ENCODE assay signal across 8 cellular contexts in the genomic region with DNA sequence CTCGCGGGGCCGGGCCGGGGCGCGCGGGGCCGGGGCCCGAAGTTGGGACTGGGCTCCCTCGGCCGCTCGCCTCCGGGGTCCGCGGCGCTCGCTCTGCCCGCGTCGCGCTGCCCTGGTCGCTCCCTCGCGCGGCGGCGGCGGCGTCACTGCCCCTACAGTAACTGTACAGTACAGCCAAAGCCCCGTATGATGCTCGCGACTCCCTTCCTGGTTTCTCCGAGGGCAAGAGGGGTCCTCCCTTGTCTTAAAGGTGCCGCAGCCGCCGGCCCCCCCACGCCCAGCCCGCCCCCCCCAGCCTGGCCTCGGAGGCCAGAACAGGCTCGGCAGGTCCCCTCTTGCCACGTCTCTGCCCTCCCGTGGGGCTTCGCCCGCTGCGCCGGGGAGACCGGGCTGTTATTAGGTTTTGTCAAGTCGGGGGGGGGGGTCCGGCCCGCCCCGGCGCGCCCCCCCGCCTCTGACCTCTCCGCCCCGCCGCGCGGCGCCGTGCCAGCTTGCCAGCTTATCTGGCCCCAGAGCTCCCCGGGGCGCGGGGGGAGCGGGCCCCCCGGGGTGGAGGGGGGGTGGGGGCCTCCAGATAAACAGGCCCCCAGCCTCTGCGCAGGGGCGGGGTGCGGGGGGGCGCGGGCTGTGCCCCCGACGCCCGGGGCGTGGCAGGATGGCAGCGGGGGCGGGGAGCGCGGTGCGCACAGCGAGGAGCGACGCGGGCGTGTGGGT. TPM values are rescaled to one million over a fixed set of nuclear protein-coding genes. Genes with fewer than 3 reads are reported as not detected.
DNase-seq lines count a peak whose midpoint lies in the region; ATAC-seq, FAIRE-seq and TF ChIP-seq lines count a peak whose summit lies in the region.

A gene (minus strand): TSS at position 218 of the 714 bp plus-strand sequence. CDS start 11,667 bp downstream, outside the sequence.

- peak within 1 kb of the TSS; percentile 12 for H2AFZ ChIP-seq in keratinocyte (ENCODE audit: control insufficient read depth, low read length)

- peaks cover 33% of the 10 kb centered on the region for H3K79me2 ChIP-seq in keratinocyte (ENCODE audit: control insufficient read depth, insufficient read depth, low read length)

- H4K20me1 ChIP-seq in keratinocyte (ENCODE audit: control insufficient read depth, extremely low read depth, insufficient read depth, low read length): peaks cover 25% of the 10 kb centered on the region

- H3K4me1 Mint-ChIP-seq in central memory CD8-positive, alpha-beta T cell: peaks cover 24% of the 10 kb centered on the region

- H3K27ac Mint-ChIP-seq in central memory CD8-positive, alpha-beta T cell (ENCODE audit: low read depth): peak within 1 kb of the TSS; percentile 64

- ATAC-seq in central memory CD8-positive, alpha-beta T cell (replicated peaks; ENCODE audit: extremely low read depth, poor library complexity, severe bottlenecking): peak; percentile 48
- ATAC-seq in GM18498 (IDR thresholded peaks at IDR 0.05; ENCODE audit: unreplicated experiment): no peak

- H3K27ac ChIP-seq in keratinocyte (ENCODE audit: control insufficient read depth, insufficient read depth, low read length): peak within 1 kb of the TSS; percentile 20

- H3K36me3 Mint-ChIP-seq in central memory CD8-positive, alpha-beta T cell (ENCODE audit: insufficient read depth): peaks cover 23% of the 10 kb centered on the region

- peak within 1 kb of the TSS; percentile 56 to 93 (median 78) for H3K4me3 ChIP-seq in keratinocyte (ENCODE audit: control insufficient read depth in 2 of 3, extremely low read depth in 1 of 3, insufficient read depth in 2 of 3, low read depth in 1 of 3, low read length in 3 of 3)

- no peaks in the 10 kb centered on the region for H3K9me3 ChIP-seq in keratinocyte (ENCODE audit: control insufficient read depth, low read depth, low read length)

- no peaks in the 10 kb centered on the region for H3K27me3 Mint-ChIP-seq in central memory CD8-positive, alpha-beta T cell

- peak within 1 kb of the TSS; percentile 66 for H3K9ac ChIP-seq in keratinocyte (ENCODE audit: control insufficient read depth, extremely low read depth, insufficient read depth, low read length)

- no peak for FAIRE-seq in keratinocyte (lab: Jason Lieb, UNC)

- DNase-seq in NCI-H2171 treated with DMSO at 0.1 percent for 48 hours (lab: John Stamatoyannopoulos, UW) (peak; percentile 72), NCI-H2171 (lab: John Stamatoyannopoulos, UW) (no peak), NCI-H345 treated with DMSO at 0.1 percent for 48 hours (lab: John Stamatoyannopoulos, UW; ENCODE audit: unreplicated experiment) (peak; percentile 21), keratinocyte (ENCODE audit: low read depth, low spot score) (no peak)
- peak; percentile 75 for DNase-seq in activated CD4-positive, CD25-positive, alpha-beta regulatory T cell treated with anti-CD3 and anti-CD28 coated beads, Interleukin-2, amount 50 U/mL, for 72 hours
- peak in 1 of 2 donors; percentile 69 for DNase-seq in central memory CD8-positive, alpha-beta T cell (ENCODE audit: low spot score in 2 of 2)
- peak; percentile 67 for DNase-seq in stimulated activated CD4-positive, alpha-beta T cell treated with anti-CD3 and anti-CD28 coated beads, Interleukin-12 subunit alpha, Interleukin-12 subunit beta, amount 100 ng/mL, for 4 hours

- dilution Hi-C loops in keratinocyte (cut with MboI; ENCODE audit: extremely low pct_ligation_motif_present, low sequenced_read_pairs): no loop called here

- no peaks in the 10 kb centered on the region for H3K9me3 Mint-ChIP-seq in central memory CD8-positive, alpha-beta T cell

- peaks cover 5 to 16% of the 10 kb centered on the region in 2 experiments for H3K36me3 ChIP-seq in keratinocyte (ENCODE audit: control insufficient read depth in 2 of 2, extremely low read depth in 1 of 2, insufficient read depth in 2 of 2, low read length in 2 of 2)

- no peaks in the 10 kb centered on the region for H3K27me3 ChIP-seq in keratinocyte (ENCODE audit: control insufficient read depth, extremely low read depth, insufficient read depth, low read length)

- H3K4me1 ChIP-seq in keratinocyte (ENCODE audit: control insufficient read depth, extremely low read depth, insufficient read depth, low read length): peaks cover 26% of the 10 kb centered on the region

- peak within 1 kb of the TSS; percentile 37 for H3K4me2 ChIP-seq in keratinocyte (ENCODE audit: control insufficient read depth, extremely low read depth, insufficient read depth, low read depth, low read length)

- no peaks in the 10 kb centered on the region for H3K9me1 ChIP-seq in keratinocyte (ENCODE audit: control insufficient read depth, extremely low read depth, insufficient read depth, low read length)

- peak within 1 kb of the TSS; percentile 83 for H3K4me3 Mint-ChIP-seq in central memory CD8-positive, alpha-beta T cell

- no peak for TF ChIP-seq CTCF in keratinocyte (optimal IDR thresholded peaks at IDR 0.05 in 1 of 3, IDR thresholded peaks at IDR 0.05 in 1 of 3, conservative IDR thresholded peaks at IDR 0.05 in 1 of 3; ENCODE audit: extremely low read depth in 1 of 3, insufficient read depth in 2 of 3, low read length in 3 of 3)

RNA-seq across cellular contexts. Expression of the gene that starts here (rescaled TPM):
- polyA plus RNA-seq in keratinocyte: 3.7 to 9.8 TPM (median 7.2 TPM) in 3 replicates
- polyA plus RNA-seq in keratinocyte (2011; ENCODE audit: low read depth): 18.6 TPM
- polyA plus RNA-seq in keratinocyte (2011; cell fraction: cytosol; rRNA removed): 4.8 and 14.2 TPM in 2 replicates
- polyA plus RNA-seq in keratinocyte (2011; cell fraction: nucleus; rRNA removed): 15.6 and 25.3 TPM in 2 replicates
- 23.6 and 24.7 TPM in 2 replicates for polyA plus RNA-seq in keratinocyte (2012; ENCODE audit: low replicate concordance)
- 5.2 to 12.8 TPM (median 7.7 TPM) in 3 replicates for polyA minus RNA-seq in keratinocyte
- polyA minus RNA-seq in keratinocyte (2011; cell fraction: cytosol; rRNA and poly(A)+ RNA removed): 60.4 TPM
- polyA minus RNA-seq in keratinocyte (2011; cell fraction: nucleus; rRNA and poly(A)+ RNA removed): 35.8 and 46.1 TPM in 2 replicates

Comparison
In these comparisons a context has a peak if more than half of its experiments do, and no peak if none do; other contexts are left out.
1. DNase-seq: peak in NCI-H2171 treated with DMSO at 0.1 percent for 48 hours (single experiment), NCI-H345 treated with DMSO at 0.1 percent for 48 hours (single experiment), activated CD4-positive, CD25-positive, alpha-beta regulatory T cell treated with anti-CD3 and anti-CD28 coated beads, Interleukin-2, amount 50 U/mL, for 72 hours (single experiment) and stimulated activated CD4-positive, alpha-beta T cell treated with anti-CD3 and anti-CD28 coated beads, Interleukin-12 subunit alpha, Interleukin-12 subunit beta, amount 100 ng/mL, for 4 hours (single experiment); none in NCI-H2171 (single experiment) and keratinocyte (single experiment).